ENCODE assay signal across 1 cellular context in genomic region chr9:137129456-137130175, GRCh38.
A peak's percentile ranks its signal among the peaks of the same experiment; 100 is the strongest.
TF ChIP-seq lines count a peak whose summit lies in the region.

No MANE protein-coding gene starts in this region.

TF ChIP-seq in K562, 482 proteins besides CTCF, POLR2A, EP300 and RAD21 (continued from another document and continues in another):
- TF ChIP-seq ETS1 (conservative IDR thresholded peaks at IDR 0.05; ENCODE audit: control insufficient read depth, low read depth, low read length) (no peak; the same call in none of the 2 replicates), NR4A1 (CRISPR knock-in tag; IDR thresholded peaks at IDR 0.05) (no peak), NR4A1 (tag; IDR thresholded peaks at IDR 0.05) (no peak), SMAD4 (CRISPR knock-in tag; conservative IDR thresholded peaks at IDR 0.05) (0 out of 2 replicates have a peak, but pooled peaks have one; percentile 49), TSC22D4 (tag; IDR thresholded peaks at IDR 0.05) (no peak), KHSRP (IDR thresholded peaks at IDR 0.05) (no peak), ARHGAP35 (IDR thresholded peaks at IDR 0.05; ENCODE audit: partially characterized antibody) (no peak), FOXJ3 (CRISPR knock-in tag; IDR thresholded peaks at IDR 0.05) (no peak), FOXK1 (CRISPR knock-in tag; IDR thresholded peaks at IDR 0.05; ENCODE audit: borderline replicate concordance) (no peak), IRF1 (CRISPR knock-in tag; IDR thresholded peaks at IDR 0.05; ENCODE audit: borderline replicate concordance) (no peak), ZNF23 (CRISPR knock-in tag; IDR thresholded peaks at IDR 0.05) (no peak), ZNF41 (CRISPR knock-in tag; conservative IDR thresholded peaks at IDR 0.05) (no peak; the same call in 1 of the 2 replicates), PPARD (CRISPR knock-in tag; IDR thresholded peaks at IDR 0.05) (no peak), MTA1 (IDR thresholded peaks at IDR 0.05; ENCODE audit: borderline replicate concordance) (no peak), ZNF407 (IDR thresholded peaks at IDR 0.05; ENCODE audit: low read depth) (no peak), MLX (CRISPR knock-in tag; conservative IDR thresholded peaks at IDR 0.05) (no peak), HOMEZ (CRISPR knock-in tag; IDR thresholded peaks at IDR 0.05) (no peak), STAT5B (CRISPR knock-in tag; IDR thresholded peaks at IDR 0.05) (no peak), ZNF561 (CRISPR knock-in tag; conservative IDR thresholded peaks at IDR 0.05) (no peak), TGIF2 (CRISPR knock-in tag; IDR thresholded peaks at IDR 0.05) (no peak), NR0B1 (IDR thresholded peaks at IDR 0.05; ENCODE audit: partially characterized antibody) (no peak), RBM17 (IDR thresholded peaks at IDR 0.05; ENCODE audit: borderline replicate concordance, low read depth, low read length) (no peak), ZNF696 (CRISPR knock-in tag; conservative IDR thresholded peaks at IDR 0.05) (no peak), ETS2 (tag; IDR thresholded peaks at IDR 0.05; ENCODE audit: borderline replicate concordance, poor library complexity, severe bottlenecking) (no peak), ZNF133 (CRISPR knock-in tag; IDR thresholded peaks at IDR 0.05) (no peak), ARNT (IDR thresholded peaks at IDR 0.05) (no peak), TAF1 (IDR thresholded peaks at IDR 0.05; ENCODE audit: control insufficient read depth, extremely low read depth, insufficient read depth, low read length, severe bottlenecking) (peak; percentile 91), IRF2 (CRISPR knock-in tag; IDR thresholded peaks at IDR 0.05) (no peak), HMG20B (CRISPR knock-in tag; IDR thresholded peaks at IDR 0.05) (no peak), HINFP (tag; conservative IDR thresholded peaks at IDR 0.05; ENCODE audit: low read depth) (no peak), E2F1 (CRISPR knock-in tag; IDR thresholded peaks at IDR 0.05) (0 out of 2 replicates have a peak, but pooled peaks have one; percentile 6), ZNF511 (CRISPR knock-in tag; IDR thresholded peaks at IDR 0.05) (peak; percentile 14; the same call in 1 of the 2 replicates)
